Comparison of ENCODE assay signal across 19 cellular contexts in the genomic region with DNA sequence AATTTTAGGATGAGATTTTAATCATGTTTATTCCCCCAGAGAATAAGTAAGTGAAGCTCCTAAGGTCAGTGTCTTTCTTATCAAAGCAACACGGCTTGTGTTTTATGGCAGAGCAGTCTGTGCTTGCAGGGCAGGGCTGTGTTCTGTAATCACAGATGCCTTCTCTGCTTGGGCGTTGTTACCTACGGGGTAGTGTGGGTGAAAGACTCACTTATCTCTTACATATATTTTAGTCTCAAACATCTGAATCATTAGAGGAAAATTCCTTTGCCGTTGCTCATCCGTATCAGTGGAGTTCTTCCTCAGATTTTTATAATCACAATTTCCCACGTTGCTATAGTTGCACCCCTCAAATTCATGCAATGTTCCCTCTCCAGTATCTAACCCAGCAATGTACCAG.
"Had no signal": no experiment of that assay in that cellular context is flagged by ENCODE, and none has a peak within 500 bp of the region (broad histone marks: within the 10 kb centered on the region; RNA-seq: fewer than 3 reads in every experiment).

No MANE protein-coding gene starts in this region.

- H3K4me1 ChIP-seq: body of pancreas, left lung, upper lobe of left lung had no signal

- FAIRE-seq: colon had no signal

- H3K4me3 ChIP-seq: body of pancreas, dorsolateral prefrontal cortex, left lung, ovary, thoracic aorta, upper lobe of left lung had no signal

- H3K27ac ChIP-seq: body of pancreas, dorsolateral prefrontal cortex, left lung, ovary, thoracic aorta, upper lobe of left lung had no signal

- H3K27me3 ChIP-seq: body of pancreas, left lung, ovary, upper lobe of left lung had no signal

- DNase-seq: activated CD4-positive, alpha-beta T cell treated with anti-CD3 and anti-CD28 coated beads, Interleukin-2, amount 10 ng/mL, durations not matched to agents 24 days and 14 days; activated CD4-positive, CD25-positive, alpha-beta regulatory T cell; activated CD8-positive, alpha-beta T cell treated with anti-CD3 and anti-CD28 coated beads for 36 hours; activated naive CD4-positive, alpha-beta T cell treated with Interleukin-2 at 50 U/mL for 16 hours; activated naive CD8-positive, alpha-beta T cell treated with anti-CD3 and anti-CD28 coated beads, Interleukin-2, amount 10 ng/mL, durations not matched to agents 7 days and 5 days; activated T-cell treated with anti-CD3 and anti-CD28 coated beads, Interleukin-2, amount 50 U/mL, for 1 hour; body of pancreas; central memory CD4-positive, alpha-beta T cell; dorsolateral prefrontal cortex; foreskin melanocyte; left lung; naive thymus-derived CD8-positive, alpha-beta T cell; ovary; stimulated activated CD4-positive, alpha-beta T cell treated with anti-CD3 and anti-CD28 coated beads, Interleukin-4, amount 100 ng/mL, for 4 hours; upper lobe of left lung had no signal

- ATAC-seq: activated CD8-positive, alpha-beta T cell treated with anti-CD3 and anti-CD28 coated beads for 36 hours; body of pancreas; left lung; naive thymus-derived CD8-positive, alpha-beta T cell; sciatic nerve; stimulated activated memory B cell treated with anti-CD40 and anti-IgM and Interleukin-4, amounts not matched to agents 10 μg/mL and 1 μg/mL and 100 μg/mL, for 72 hours had no signal

- H3K36me3 ChIP-seq: left lung, ovary, thoracic aorta, upper lobe of left lung had no signal

- H3K9me3 ChIP-seq: body of pancreas, ovary, thoracic aorta, upper lobe of left lung had no signal
